10 cellular contexts compared by ENCODE assay signal in the genomic region with DNA sequence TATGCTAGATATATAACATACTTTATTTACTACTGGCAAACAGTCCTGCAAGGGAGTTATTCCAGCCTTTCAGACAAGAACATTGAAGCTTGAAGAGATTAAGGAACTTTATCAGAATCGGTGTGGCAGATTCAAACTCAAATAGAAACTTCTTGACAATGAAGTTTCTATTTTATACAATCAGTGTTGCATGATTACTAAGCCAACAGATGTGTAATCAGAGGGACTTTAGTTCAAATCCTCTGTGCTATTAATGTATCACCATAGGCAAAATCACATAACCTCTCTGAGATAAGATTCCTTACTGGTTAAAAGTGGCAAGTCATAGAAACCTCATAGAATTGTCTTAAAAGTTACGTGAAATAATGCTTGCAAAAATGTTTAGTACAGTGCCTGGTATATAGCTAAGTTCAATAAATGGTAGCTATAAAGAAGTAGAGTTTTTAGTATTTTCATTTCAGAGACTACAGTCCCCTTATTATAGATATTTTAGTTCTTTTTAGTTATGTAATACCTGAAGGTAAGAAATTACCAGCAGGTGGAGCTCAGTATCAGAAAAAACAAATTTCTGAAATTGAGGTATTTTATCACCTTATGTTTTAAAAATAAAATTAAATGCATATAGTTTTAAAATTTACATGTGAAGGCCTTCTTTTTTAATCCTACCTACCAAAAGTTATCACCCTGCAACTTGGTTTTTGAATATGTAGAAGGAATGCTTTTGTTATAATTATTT.
DNase-seq lines count a peak whose midpoint lies in the region; ATAC-seq and TF ChIP-seq lines count a peak whose summit lies in the region.
"Had no signal": no experiment of that assay in that cellular context is flagged by ENCODE, and none has a peak within 500 bp of the region (broad histone marks: within the 10 kb centered on the region; RNA-seq: fewer than 3 reads in every experiment).

No MANE protein-coding gene starts in this region.

- TF ChIP-seq RAD21 in neural cell (conservative IDR thresholded peaks at IDR 0.05), result peak; percentile 55

- TF ChIP-seq CTCF in GM06990 (IDR thresholded peaks at IDR 0.05; ENCODE audit: insufficient read depth, low read length, poor library complexity, severe bottlenecking) (peak; percentile 17), SU-DHL-6 (IDR thresholded peaks at IDR 0.05; ENCODE audit: insufficient read depth, low read length, poor library complexity, severe bottlenecking) (peak; percentile 37), neural cell (IDR thresholded peaks at IDR 0.05; ENCODE audit: poor library complexity, severe bottlenecking) (peak; percentile 53)

- H3K4me3 ChIP-seq in GM06990 (replicated peaks; ENCODE audit: low read depth, low read length) (no peak overlapping the region), SU-DHL-6 (ENCODE audit: insufficient read depth, low read length, poor library complexity, severe bottlenecking) (no peak overlapping the region), neural cell (ENCODE audit: low read length) (no peak overlapping the region)

- no peaks in the 10 kb centered on the region for H3K36me3 ChIP-seq in GM06990 (ENCODE audit: control insufficient read depth, insufficient read depth, low read length)
- no peaks in the 10 kb centered on the region for H3K36me3 ChIP-seq in SU-DHL-6 (ENCODE audit: low read length)
- no peaks in the 10 kb centered on the region for H3K36me3 ChIP-seq in neural cell (ENCODE audit: insufficient read depth, low read length)

- H3K27ac ChIP-seq in SU-DHL-6 (ENCODE audit: low read depth, low read length) (no peak overlapping the region), neural cell (ENCODE audit: low read length) (no peak overlapping the region)

- H3K9ac ChIP-seq in SU-DHL-6 (ENCODE audit: low read length) (no peak overlapping the region), neural cell (ENCODE audit: low read length) (no peak overlapping the region)

- no peak for TF ChIP-seq EP300 in neural cell (conservative IDR thresholded peaks at IDR 0.05; ENCODE audit: poor library complexity, severe bottlenecking)

- H4K20me1 ChIP-seq in SU-DHL-6 (ENCODE audit: low read depth, low read length) (no peaks in the 10 kb centered on the region), neural cell (ENCODE audit: insufficient read depth) (no peaks in the 10 kb centered on the region)

- DNase-seq in GM06990 (ENCODE audit: extremely low read depth, insufficient read length), result no peak
- DNase-seq in LoVo (ENCODE audit: low spot score), result no peak
- DNase-seq in cortex of kidney (lab: John Stamatoyannopoulos, UW), result no peak
- DNase-seq in NCI-H2107 treated with DMSO at 0.1 percent for 48 hours (lab: John Stamatoyannopoulos, UW; ENCODE audit: unreplicated experiment), result no peak
- DNase-seq in globus pallidus (ENCODE audit: low spot score), result no peak
- DNase-seq: kidney glomerular epithelial cell, NCI-H345 had no signal

- H3K27me3 ChIP-seq in GM06990 (replicated peaks; ENCODE audit: control insufficient read depth, insufficient read depth, low read length), result no peaks in the 10 kb centered on the region
- no peaks in the 10 kb centered on the region for H3K27me3 ChIP-seq in SU-DHL-6 (ENCODE audit: low read length)
- no peaks in the 10 kb centered on the region for H3K27me3 ChIP-seq in neural cell (ENCODE audit: insufficient read depth, low read depth, low read length)

- H3K9me2 ChIP-seq in SU-DHL-6 (replicated peaks; ENCODE audit: insufficient read depth, low read length) (no peaks in the 10 kb centered on the region), neural cell (ENCODE audit: insufficient read depth, low read length) (no peaks in the 10 kb centered on the region)

- H3K9me3 ChIP-seq in SU-DHL-6 (ENCODE audit: insufficient read depth, low read length), result no peaks in the 10 kb centered on the region
- H3K9me3 ChIP-seq in neural cell (ENCODE audit: low read length), result no peaks in the 10 kb centered on the region

- H3F3A ChIP-seq in SU-DHL-6 (ENCODE audit: insufficient read depth), result no peaks in the 10 kb centered on the region
- H3F3A ChIP-seq in neural cell (ENCODE audit: insufficient read depth, low read length, poor library complexity, severe bottlenecking), result no peaks in the 10 kb centered on the region

- H3K79me2 ChIP-seq in SU-DHL-6 (ENCODE audit: insufficient read depth, low read length) (no peaks in the 10 kb centered on the region), neural cell (replicated peaks; ENCODE audit: insufficient read depth, low read length) (no peaks in the 10 kb centered on the region)

- ATAC-seq in HG02852 (IDR thresholded peaks at IDR 0.05; ENCODE audit: unreplicated experiment), result peak; percentile 57

- H2AFZ ChIP-seq in SU-DHL-6 (ENCODE audit: low read depth, low read length, severe bottlenecking) (no peak overlapping the region), neural cell (ENCODE audit: low read depth, low read length) (no peak overlapping the region)

- H3K4me2 ChIP-seq in SU-DHL-6 (ENCODE audit: low read depth, low read length, poor library complexity, severe bottlenecking), result no peak overlapping the region
- H3K4me2 ChIP-seq in neural cell (ENCODE audit: low read length), result no peak overlapping the region

TF ChIP-seq in neural cell, 6 proteins besides CTCF, POLR2A, EP300 and RAD21:
- TF ChIP-seq, protein P1, sequence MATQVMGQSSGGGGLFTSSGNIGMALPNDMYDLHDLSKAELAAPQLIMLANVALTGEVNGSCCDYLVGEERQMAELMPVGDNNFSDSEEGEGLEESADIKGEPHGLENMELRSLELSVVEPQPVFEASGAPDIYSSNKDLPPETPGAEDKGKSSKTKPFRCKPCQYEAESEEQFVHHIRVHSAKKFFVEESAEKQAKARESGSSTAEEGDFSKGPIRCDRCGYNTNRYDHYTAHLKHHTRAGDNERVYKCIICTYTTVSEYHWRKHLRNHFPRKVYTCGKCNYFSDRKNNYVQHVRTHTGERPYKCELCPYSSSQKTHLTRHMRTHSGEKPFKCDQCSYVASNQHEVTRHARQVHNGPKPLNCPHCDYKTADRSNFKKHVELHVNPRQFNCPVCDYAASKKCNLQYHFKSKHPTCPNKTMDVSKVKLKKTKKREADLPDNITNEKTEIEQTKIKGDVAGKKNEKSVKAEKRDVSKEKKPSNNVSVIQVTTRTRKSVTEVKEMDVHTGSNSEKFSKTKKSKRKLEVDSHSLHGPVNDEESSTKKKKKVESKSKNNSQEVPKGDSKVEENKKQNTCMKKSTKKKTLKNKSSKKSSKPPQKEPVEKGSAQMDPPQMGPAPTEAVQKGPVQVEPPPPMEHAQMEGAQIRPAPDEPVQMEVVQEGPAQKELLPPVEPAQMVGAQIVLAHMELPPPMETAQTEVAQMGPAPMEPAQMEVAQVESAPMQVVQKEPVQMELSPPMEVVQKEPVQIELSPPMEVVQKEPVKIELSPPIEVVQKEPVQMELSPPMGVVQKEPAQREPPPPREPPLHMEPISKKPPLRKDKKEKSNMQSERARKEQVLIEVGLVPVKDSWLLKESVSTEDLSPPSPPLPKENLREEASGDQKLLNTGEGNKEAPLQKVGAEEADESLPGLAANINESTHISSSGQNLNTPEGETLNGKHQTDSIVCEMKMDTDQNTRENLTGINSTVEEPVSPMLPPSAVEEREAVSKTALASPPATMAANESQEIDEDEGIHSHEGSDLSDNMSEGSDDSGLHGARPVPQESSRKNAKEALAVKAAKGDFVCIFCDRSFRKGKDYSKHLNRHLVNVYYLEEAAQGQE (IDR thresholded peaks at IDR 0.05; ENCODE audit: borderline replicate concordance), result no peak
- TF ChIP-seq SMC3 (conservative IDR thresholded peaks at IDR 0.05; ENCODE audit: poor library complexity), result peak; percentile 61
TF ChIP-seq in neural cell: peak in this region for 1.
